Comparison of ENCODE assay signal across 22 cellular contexts in genomic region chr18:10979411-10979810, GRCh38.
DNase-seq lines count a peak whose midpoint lies in the region; FAIRE-seq and TF ChIP-seq lines count a peak whose summit lies in the region.
"Had no signal": no experiment of that assay in that cellular context is flagged by ENCODE, and none has a peak within 500 bp of the region (broad histone marks: within the 10 kb centered on the region; RNA-seq: fewer than 3 reads in every experiment).

No MANE protein-coding gene starts in this region.

- CTCF ChIA-PET in endothelial cell of umbilical vein (lab: Charles Lee): interaction anchor here (0.6 to 1.5 kb wide), 5 partner anchors 10 to 139 kb away, joined by 3 to 4 read pairs (median 3); no protein-coding TSS in a partner anchor

- TF ChIP-seq POLR2A in endothelial cell of umbilical vein (IDR thresholded peaks at IDR 0.05; ENCODE audit: low read depth, low read length): no peak

- H4K20me1 ChIP-seq in BLaER1 (no peaks in the 10 kb centered on the region), endothelial cell of umbilical vein (replicated peaks; ENCODE audit: control insufficient read depth, extremely low read depth, insufficient read depth, low read length) (no peaks in the 10 kb centered on the region), osteoblast (ENCODE audit: insufficient read depth, low read length) (no peaks in the 10 kb centered on the region)

- H3K27ac Mint-ChIP-seq in activated naive CD8-positive, alpha-beta T cell treated with anti-CD3 and anti-CD28 coated beads for 36 hours: no peak overlapping the region
- H3K27ac Mint-ChIP-seq: B cell; CD4-positive, alpha-beta T cell; CD8-positive, alpha-beta T cell had no signal

- no peaks in the 10 kb centered on the region for H3K9me1 ChIP-seq in endothelial cell of umbilical vein (replicated peaks; ENCODE audit: control insufficient read depth, extremely low read depth, insufficient read depth, low read length)

- H3K27me3 ChIP-seq in BLaER1: no peaks in the 10 kb centered on the region
- no peaks in the 10 kb centered on the region for H3K27me3 ChIP-seq in endothelial cell of umbilical vein (ENCODE audit: control insufficient read depth in 2 of 2, insufficient read depth in 2 of 2, low read length in 2 of 2)
- H3K27me3 ChIP-seq in osteoblast (ENCODE audit: insufficient read depth, low read length): no peaks in the 10 kb centered on the region

- no peak for TF ChIP-seq CTCF in endothelial cell of umbilical vein (IDR thresholded peaks at IDR 0.05; ENCODE audit: extremely low read depth in 1 of 2, insufficient read depth in 1 of 2, low read depth in 1 of 2, low read length in 2 of 2)
- no peak for TF ChIP-seq CTCF in osteoblast (IDR thresholded peaks at IDR 0.05; ENCODE audit: extremely low read depth, low read depth, low read length)

- no peaks in the 10 kb centered on the region for H3K79me2 ChIP-seq in endothelial cell of umbilical vein (ENCODE audit: control insufficient read depth, insufficient read depth, low read length)
- no peaks in the 10 kb centered on the region for H3K79me2 ChIP-seq in osteoblast (ENCODE audit: insufficient read depth, low read length)

- H3K9me3 Mint-ChIP-seq in activated naive CD8-positive, alpha-beta T cell treated with anti-CD3 and anti-CD28 coated beads for 36 hours: peaks cover 6% of the 10 kb centered on the region

- DNase-seq in dermis blood vessel endothelial cell: peak; percentile 24
- DNase-seq in endothelial cell of umbilical vein (ENCODE audit: low read depth, low spot score): peak; percentile 38
- peak; percentile 30 for DNase-seq in osteoblast (ENCODE audit: insufficient read length, low spot score, missing footprints)
- no peak for DNase-seq in posterior vena cava (ENCODE audit: low spot score)
- DNase-seq in activated naive CD8-positive, alpha-beta T cell treated with anti-CD3 and anti-CD28 coated beads for 36 hours: no peak
- DNase-seq in activated gamma-delta T cell treated with Interleukin-2 at 50 U/mL for 16 hours: no peak
- DNase-seq: AML-193; Caco-2; Calu3; CD4-positive, alpha-beta T cell; CD8-positive, alpha-beta T cell; DMS79 treated with DMSO at 0.1 percent for 48 hours; GF-D8 had no signal

- H3K27ac ChIP-seq in BLaER1: no peak overlapping the region
- H3K27ac ChIP-seq in endothelial cell of umbilical vein (ENCODE audit: insufficient read depth, low read depth, low read length): peak overlapping the region; percentile 2
- H3K27ac ChIP-seq in osteoblast (ENCODE audit: low read depth, low read length): no peak overlapping the region
- H3K27ac ChIP-seq: 22Rv1, A549, C4-2B had no signal

- no peaks in the 10 kb centered on the region for H3K27me3 Mint-ChIP-seq in activated naive CD8-positive, alpha-beta T cell treated with anti-CD3 and anti-CD28 coated beads for 36 hours
- H3K27me3 Mint-ChIP-seq: B cell; CD4-positive, alpha-beta T cell had no signal

- H3K9ac ChIP-seq in BLaER1 (no peak overlapping the region), endothelial cell of umbilical vein (replicated peaks; ENCODE audit: extremely low read depth, insufficient read depth, low read length) (peak overlapping the region; percentile 30)

- no peak for FAIRE-seq in endothelial cell of umbilical vein (lab: Jason Lieb, UNC)
- FAIRE-seq: A549, D721Med, G401.6, GM12891, GM19239 had no signal

- H3K36me3 ChIP-seq in BLaER1 (no peaks in the 10 kb centered on the region), endothelial cell of umbilical vein (ENCODE audit: control insufficient read depth in 2 of 2, extremely low read depth in 1 of 2, insufficient read depth in 2 of 2, low read length in 2 of 2) (no peaks in the 10 kb centered on the region), osteoblast (ENCODE audit: insufficient read depth, low read length) (no peaks in the 10 kb centered on the region)

- BruUV-seq in endothelial cell of umbilical vein (replicated peaks; lab: Mats Ljungman, UMichigan): no TSS peak

- H3K9me3 ChIP-seq in BLaER1 (peaks cover 27% of the 10 kb centered on the region), endothelial cell of umbilical vein (replicated peaks; ENCODE audit: control insufficient read depth, insufficient read depth, low read length) (no peaks in the 10 kb centered on the region), osteoblast (ENCODE audit: low read depth, low read length) (no peaks in the 10 kb centered on the region)

- POLR2A ChIA-PET in endothelial cell of umbilical vein (lab: Charles Lee): no interaction called here

- H3K36me3 Mint-ChIP-seq in activated naive CD8-positive, alpha-beta T cell treated with anti-CD3 and anti-CD28 coated beads for 36 hours: no peaks in the 10 kb centered on the region
- H3K36me3 Mint-ChIP-seq: CD8-positive, alpha-beta T cell had no signal

- H3K4me1 ChIP-seq in BLaER1 (peaks cover 12% of the 10 kb centered on the region), endothelial cell of umbilical vein (ENCODE audit: control insufficient read depth, extremely low read depth, insufficient read depth, low read length) (peaks cover 29% of the 10 kb centered on the region), osteoblast (ENCODE audit: insufficient read depth, low read length) (no peaks in the 10 kb centered on the region)
- H3K4me1 ChIP-seq: A549, Caco-2 had no signal

- intact Hi-C loops in endothelial cell of umbilical vein (cut with micrococcal nuclease) (loop anchor here (5.0 kb wide), 1 partner anchor 52 kb away; no protein-coding TSS in a partner anchor), posterior vena cava (cut with DNase I) (no loop called here)

- H3K4me1 Mint-ChIP-seq in activated naive CD8-positive, alpha-beta T cell treated with anti-CD3 and anti-CD28 coated beads for 36 hours: no peaks in the 10 kb centered on the region
- H3K4me1 Mint-ChIP-seq: B cell had no signal

- H3K4me3 ChIP-seq in BLaER1: no peak overlapping the region
- peak overlapping the region in 1 of 3 experiments; percentile 55 for H3K4me3 ChIP-seq in endothelial cell of umbilical vein (replicated peaks in 1 of 3; ENCODE audit: insufficient read depth in 1 of 3, low read depth in 1 of 3, low read length in 3 of 3)
- no peak overlapping the region for H3K4me3 ChIP-seq in osteoblast (ENCODE audit: insufficient read depth, low read length)
- H3K4me3 ChIP-seq: A549 had no signal

- dilution Hi-C loops in endothelial cell of umbilical vein (cut with MboI; ENCODE audit: extremely low pct_ligation_motif_present, low sequenced_read_pairs): no loop called here

- no peak overlapping the region for H2AFZ ChIP-seq in endothelial cell of umbilical vein (ENCODE audit: low read depth, low read length)
- no peak overlapping the region for H2AFZ ChIP-seq in osteoblast (ENCODE audit: low read length)

- no peak overlapping the region for H3K4me3 Mint-ChIP-seq in activated naive CD8-positive, alpha-beta T cell treated with anti-CD3 and anti-CD28 coated beads for 36 hours
- H3K4me3 Mint-ChIP-seq: B cell; CD4-positive, alpha-beta T cell; CD8-positive, alpha-beta T cell had no signal

- H3K4me2 ChIP-seq in BLaER1 (peak overlapping the region; percentile 31), endothelial cell of umbilical vein (ENCODE audit: insufficient read depth, low read length) (peak overlapping the region; percentile 69), osteoblast (ENCODE audit: insufficient read depth, low read length) (no peak overlapping the region)
- H3K4me2 ChIP-seq: A549 had no signal

TF ChIP-seq in endothelial cell of umbilical vein, 7 proteins besides CTCF, POLR2A, EP300 and RAD21:
- no peak for TF ChIP-seq FOS (IDR thresholded peaks at IDR 0.05; ENCODE audit: borderline replicate concordance, insufficient read depth, low read length)
- no peak for TF ChIP-seq MYC (IDR thresholded peaks at IDR 0.05; ENCODE audit: low read depth, low read length)
- TF ChIP-seq EZH2 (IDR thresholded peaks at IDR 0.05; ENCODE audit: borderline replicate concordance, low read depth, low read length, severe bottlenecking): no peak
- no peak for TF ChIP-seq JUN (IDR thresholded peaks at IDR 0.05; ENCODE audit: borderline replicate concordance, insufficient read depth, insufficient read length, low read depth)
- no peak for TF ChIP-seq MAX (IDR thresholded peaks at IDR 0.05; ENCODE audit: insufficient read depth, insufficient read length)
- TF ChIP-seq GATA2 (IDR thresholded peaks at IDR 0.05; ENCODE audit: insufficient read depth, insufficient read length, low read depth, low read length): no peak
- TF ChIP-seq POLR2AphosphoS5 (IDR thresholded peaks at IDR 0.05; ENCODE audit: insufficient read depth, low read depth, low read length): no peak

Comparison
In these comparisons a context has a peak if more than half of its experiments do, and no peak if none do; other contexts are left out.
1. DNase-seq: peak in dermis blood vessel endothelial cell (single experiment), endothelial cell of umbilical vein (single experiment) and osteoblast (single experiment); none in posterior vena cava (single experiment), activated naive CD8-positive, alpha-beta T cell treated with anti-CD3 and anti-CD28 coated beads for 36 hours (single experiment) and activated gamma-delta T cell treated with Interleukin-2 at 50 U/mL for 16 hours (single experiment).